18 cellular contexts compared by ENCODE assay signal in the genomic region with DNA sequence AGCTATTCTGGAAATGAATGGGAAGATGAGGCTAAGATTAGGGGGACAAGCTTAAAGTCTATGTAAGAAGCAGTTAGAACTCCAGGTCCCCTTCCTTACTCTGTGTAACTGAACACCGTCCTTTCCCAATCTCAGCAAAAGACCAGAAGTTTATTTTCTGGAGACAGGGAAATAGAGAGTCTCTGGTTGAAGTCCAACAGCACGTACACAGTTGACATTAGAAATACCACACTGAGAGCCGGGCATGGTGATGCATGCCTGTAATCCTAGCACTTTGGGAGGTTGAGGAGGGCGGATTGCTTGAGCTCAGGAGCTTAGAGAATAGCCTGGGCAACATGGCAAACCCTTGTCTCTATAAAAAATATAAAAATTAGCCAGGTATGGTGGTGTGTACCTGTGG.
DNase-seq lines count a peak whose midpoint lies in the region; ATAC-seq and TF ChIP-seq lines count a peak whose summit lies in the region.
"Had no signal": no experiment of that assay in that cellular context is flagged by ENCODE, and none has a peak within 500 bp of the region (broad histone marks: within the 10 kb centered on the region; RNA-seq: fewer than 3 reads in every experiment).

No MANE protein-coding gene starts in this region.

- H3K9me1 ChIP-seq in IMR-90 (ENCODE audit: insufficient read depth, low read length) = no peaks in the 10 kb centered on the region; the same call in 1 of the 2 replicates

- H3K4me1 ChIP-seq in IMR-90 (ENCODE audit: control insufficient read depth, insufficient read depth, low read length) = peaks cover 15% of the 10 kb centered on the region

- dilution Hi-C loops in IMR-90 (cut with HindIII; ENCODE audit: low sequenced_read_pairs, unreplicated experiment) = no loop called here

- H3K4me2 ChIP-seq in IMR-90 (ENCODE audit: low read depth, low read length) = peak overlapping the region; percentile 72; the same call in 1 of the 2 replicates
- H3K4me2 ChIP-seq: hepatocyte had no signal

- peak overlapping the region; percentile 98 for H2BK5ac ChIP-seq in IMR-90 (ENCODE audit: low read depth, low read length, poor library complexity, severe bottlenecking)

- BruUV-seq in IMR-90 (replicated peaks; lab: Mats Ljungman, UMichigan) = no TSS peak

- no CpG with 5 or more reads among the region's 4 CpGs for WGBS in IMR-90 (ENCODE audit: extremely low coverage in 2 of 2, insufficient read length in 1 of 2), 2 experiments

- ATAC-seq in IMR-90 (ENCODE audit: low read depth) (peak; percentile 62), GM19395 (IDR thresholded peaks at IDR 0.05; ENCODE audit: unreplicated experiment) (no peak)
- ATAC-seq in effector memory CD8-positive, alpha-beta T cell (replicated peaks) = no peak
- ATAC-seq in natural killer cell treated with Interleukin-12 subunit alpha and Interleukin-12 subunit beta and Interleukin-15 and Interleukin-18, amount 100 ng/mL, for 72 hours = no peak
- ATAC-seq: K562 had no signal

- no peak; the same call in 1 of the 2 replicates for TF ChIP-seq POLR2A in IMR-90 (IDR thresholded peaks at IDR 0.05; ENCODE audit: low read depth, low read length)

- H3K18ac ChIP-seq in IMR-90 (ENCODE audit: low read depth, low read length) = peak overlapping the region; percentile 96

- no peak overlapping the region for H3K4me3 Mint-ChIP-seq in effector memory CD8-positive, alpha-beta T cell
- no peak overlapping the region for H3K4me3 Mint-ChIP-seq in natural killer cell treated with Interleukin-12 subunit alpha and Interleukin-12 subunit beta and Interleukin-15 and Interleukin-18, amount 100 ng/mL, for 72 hours
- H3K4me3 Mint-ChIP-seq: B cell had no signal

- H3K27me3 Mint-ChIP-seq in effector memory CD8-positive, alpha-beta T cell = no peaks in the 10 kb centered on the region
- H3K27me3 Mint-ChIP-seq in natural killer cell treated with Interleukin-12 subunit alpha and Interleukin-12 subunit beta and Interleukin-15 and Interleukin-18, amount 100 ng/mL, for 72 hours = no peaks in the 10 kb centered on the region
- H3K27me3 Mint-ChIP-seq: B cell had no signal

- peak overlapping the region; percentile 71 for H3K4ac ChIP-seq in IMR-90 (ENCODE audit: low read depth, low read length)

- H2AK9ac ChIP-seq in IMR-90 (replicated peaks; ENCODE audit: low read depth, low read length, poor library complexity) = no peak overlapping the region

- H3K9me3 Mint-ChIP-seq in effector memory CD8-positive, alpha-beta T cell = peaks cover 2 to 17% of the 10 kb centered on the region in 2 donors
- H3K9me3 Mint-ChIP-seq in natural killer cell treated with Interleukin-12 subunit alpha and Interleukin-12 subunit beta and Interleukin-15 and Interleukin-18, amount 100 ng/mL, for 72 hours = no peaks in the 10 kb centered on the region

- H3K27me3 ChIP-seq in IMR-90 (ENCODE audit: control insufficient read depth, insufficient read depth, low read length) = no peaks in the 10 kb centered on the region
- H3K27me3 ChIP-seq: hepatocyte, upper lobe of left lung had no signal

- peaks cover 3% of the 10 kb centered on the region; the same call in 1 of the 2 replicates for H3K9me3 ChIP-seq in IMR-90 (ENCODE audit: control insufficient read depth, insufficient read depth, low read length)
- H3K9me3 ChIP-seq: upper lobe of left lung had no signal

- DNase-seq in ELR (ENCODE audit: low read depth) = peak; percentile 56
- peak; percentile 83 for DNase-seq in IMR-90
- no peak for DNase-seq in effector memory CD8-positive, alpha-beta T cell
- no peak for DNase-seq in natural killer cell treated with Interleukin-12 subunit alpha and Interleukin-12 subunit beta and Interleukin-15 and Interleukin-18, amount 100 ng/mL, for 72 hours (ENCODE audit: low spot score)
- no peak for DNase-seq in stimulated activated CD4-positive, alpha-beta T cell treated with anti-CD3 and anti-CD28 coated beads, Interleukin-2, amount 100 ng/mL, for 24 hours
- no peak for DNase-seq in substantia nigra (lab: John Stamatoyannopoulos, UW)
- no peak for DNase-seq in NCI-H1105 (lab: John Stamatoyannopoulos, UW)
- DNase-seq: activated gamma-delta T cell; NCI-H1092 treated with DMSO at 0.1 percent for 48 hours; NCI-H2171; NCI-H748 treated with DMSO at 0.1 percent for 48 hours; stimulated activated CD4-positive, alpha-beta T cell treated with anti-CD3 and anti-CD28 coated beads, Interleukin-4, amount 100 ng/mL, for 24 hours; stimulated activated CD8-positive, alpha-beta memory T cell treated with anti-CD3 and anti-CD28 coated beads, Interleukin-4, amount 100 ng/mL, for 48 hours; upper lobe of left lung had no signal

- H3K36me3 Mint-ChIP-seq in effector memory CD8-positive, alpha-beta T cell (ENCODE audit: insufficient read depth) = peaks cover 46% of the 10 kb centered on the region
- H3K36me3 Mint-ChIP-seq in natural killer cell treated with Interleukin-12 subunit alpha and Interleukin-12 subunit beta and Interleukin-15 and Interleukin-18, amount 100 ng/mL, for 72 hours = peaks cover 39% of the 10 kb centered on the region

- POLR2A ChIA-PET in IMR-90 (lab: Charles Lee; ENCODE audit: unreplicated experiment) = no interaction called here

- H2AK5ac ChIP-seq in IMR-90 (ENCODE audit: low read depth, low read length) = peak overlapping the region; percentile 57

- H2BK120ac ChIP-seq in IMR-90 (ENCODE audit: low read depth, low read length) = peak overlapping the region; percentile 66; the same call in 1 of the 2 replicates

- in situ Hi-C loops in IMR-90 (cut with MboI; ENCODE audit: low sequenced_read_pairs) = loop anchor here (10.0 kb wide), 1 partner anchor 152 kb away; no protein-coding TSS in a partner anchor

- TF ChIP-seq CTCF in IMR-90 (conservative IDR thresholded peaks at IDR 0.05; ENCODE audit: low read depth, low read length) = no peak

- intact Hi-C loops in IMR-90 (cut with micrococcal nuclease) = loop anchor here (2.0 to 10.0 kb wide), 3 partner anchors 74 to 252 kb away; no protein-coding TSS in a partner anchor

- peak overlapping the region; percentile 36; the same call in 1 of the 2 replicates for H3K14ac ChIP-seq in IMR-90 (replicated peaks; ENCODE audit: low read depth, low read length)

- peaks cover 27 to 57% of the 10 kb centered on the region in 2 donors for H3K4me1 Mint-ChIP-seq in effector memory CD8-positive, alpha-beta T cell (ENCODE audit: low read depth in 2 of 2)
- H3K4me1 Mint-ChIP-seq in natural killer cell treated with Interleukin-12 subunit alpha and Interleukin-12 subunit beta and Interleukin-15 and Interleukin-18, amount 100 ng/mL, for 72 hours (ENCODE audit: low read depth in 2 of 2) = peaks cover 58 to 60% of the 10 kb centered on the region in 2 donors

- H3K27ac Mint-ChIP-seq in effector memory CD8-positive, alpha-beta T cell = peak overlapping the region; percentile 76 to 79
- peak overlapping the region; percentile 36 to 66 for H3K27ac Mint-ChIP-seq in natural killer cell treated with Interleukin-12 subunit alpha and Interleukin-12 subunit beta and Interleukin-15 and Interleukin-18, amount 100 ng/mL, for 72 hours

- H3K36me3 ChIP-seq in IMR-90 (ENCODE audit: control insufficient read depth, insufficient read depth, low read length) = peaks cover 25% of the 10 kb centered on the region

- peak overlapping the region; percentile 50; the same call in 1 of the 3 replicates for H2BK15ac ChIP-seq in IMR-90 (ENCODE audit: low read depth, low read length)

- CTCF ChIA-PET in IMR-90 (lab: Yijun Ruan, JAX) = interaction anchor here (1.5 kb wide), 1 partner anchor 73 kb away, joined by 6 read pairs; no protein-coding TSS in a partner anchor

- no peak overlapping the region for H2AFZ ChIP-seq in IMR-90 (replicated peaks; ENCODE audit: low read length, poor library complexity)
- H2AFZ ChIP-seq: hepatocyte had no signal

- peak overlapping the region; percentile 61; the same call in 1 of the 2 replicates for H3K9ac ChIP-seq in IMR-90 (ENCODE audit: low read depth, low read length)

- H4K20me1 ChIP-seq in IMR-90 (ENCODE audit: insufficient read depth, low read length) = no peaks in the 10 kb centered on the region

- H4K91ac ChIP-seq in IMR-90 (ENCODE audit: insufficient read depth, low read depth, low read length) = peak overlapping the region; percentile 71

- H3K23ac ChIP-seq in IMR-90 (ENCODE audit: low read depth, low read length) = peak overlapping the region; percentile 77; the same call in 1 of the 2 replicates

- no peak for TF ChIP-seq RAD21 in IMR-90 (IDR thresholded peaks at IDR 0.05; ENCODE audit: low read length)

- H4K8ac ChIP-seq in IMR-90 (ENCODE audit: low read depth in 2 of 2, low read length in 2 of 2) = peak overlapping the region; percentile 63 to 65

- peak overlapping the region; percentile 40; the same call in 1 of the 2 replicates for H3K56ac ChIP-seq in IMR-90 (ENCODE audit: extremely low read depth, insufficient read depth, low read length)

- H3K79me1 ChIP-seq in IMR-90 (ENCODE audit: low read depth in 1 of 2, low read length in 2 of 2) = peaks cover 6 to 23% of the 10 kb centered on the region in 2 experiments; a peak in 3 of 4 replicates

- peak overlapping the region; percentile 50 for H2BK20ac ChIP-seq in IMR-90 (ENCODE audit: low read depth, low read length)

- H3K4me3 ChIP-seq in IMR-90 (ENCODE audit: insufficient read depth, low read depth, low read length) = no peak overlapping the region
- H3K4me3 ChIP-seq: hepatocyte, K562, upper lobe of left lung had no signal

- H4K5ac ChIP-seq in IMR-90 (ENCODE audit: low read depth, low read length) = peak overlapping the region; percentile 87

- H3K27ac ChIP-seq in IMR-90 (ENCODE audit: insufficient read depth, low read length) (peak overlapping the region; percentile 86), substantia nigra (ENCODE audit: low read depth, low read length, poor library complexity, severe bottlenecking) (no peak overlapping the region)
- H3K27ac ChIP-seq: hepatocyte, upper lobe of left lung had no signal

TF ChIP-seq in IMR-90, 13 proteins besides CTCF, POLR2A, EP300 and RAD21:
- TF ChIP-seq MXI1 (IDR thresholded peaks at IDR 0.05; ENCODE audit: borderline replicate concordance, low read depth, low read length) (no peak), BHLHE40 (IDR thresholded peaks at IDR 0.05; ENCODE audit: low read depth, low read length) (peak; percentile 47), MAZ (IDR thresholded peaks at IDR 0.05; ENCODE audit: borderline replicate concordance, low read depth, low read length) (no peak), CEBPB (IDR thresholded peaks at IDR 0.05; ENCODE audit: low read depth, low read length) (peak; percentile 51; the same call in 1 of the 2 replicates)

Comparison
In these comparisons a context has a peak if more than half of its experiments do, and no peak if none do; other contexts are left out.
1. DNase-seq: peak in ELR (single experiment) and IMR-90 (single experiment); none in effector memory CD8-positive, alpha-beta T cell (0 of 3), natural killer cell treated with Interleukin-12 subunit alpha and Interleukin-12 subunit beta and Interleukin-15 and Interleukin-18, amount 100 ng/mL, for 72 hours (single experiment), stimulated activated CD4-positive, alpha-beta T cell treated with anti-CD3 and anti-CD28 coated beads, Interleukin-2, amount 100 ng/mL, for 24 hours (0 of 2), substantia nigra (0 of 49) and NCI-H1105 (single experiment).